1 cellular context compared by ENCODE assay signal in the genomic region with DNA sequence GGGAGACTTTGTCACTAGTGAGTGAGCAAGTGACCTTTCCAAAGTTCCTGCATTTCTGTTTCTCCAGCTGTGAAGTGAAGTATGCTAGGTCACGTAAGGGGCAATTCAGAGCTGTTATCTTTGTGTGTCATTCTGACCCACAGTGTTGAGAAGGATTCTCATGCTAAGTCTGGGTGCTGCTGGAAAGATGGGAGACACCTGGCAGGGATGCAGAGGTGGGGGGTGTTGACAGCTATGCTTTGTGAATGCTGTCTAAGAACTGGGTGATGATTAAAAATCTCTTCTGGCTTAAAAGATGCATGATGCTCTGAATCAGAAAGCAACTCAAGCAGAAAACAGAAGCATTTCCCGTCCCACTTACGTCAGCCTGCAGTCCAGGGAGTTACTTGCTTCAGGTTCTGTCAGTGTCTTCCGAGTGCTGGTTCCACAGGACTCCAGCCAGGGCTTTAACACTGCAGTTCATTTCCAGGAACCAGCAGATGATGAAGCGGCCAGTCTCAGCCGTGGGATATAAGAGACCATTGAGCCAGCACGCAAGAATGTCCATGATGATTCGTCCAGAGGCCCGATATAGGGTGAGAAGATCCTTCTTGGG.
TF ChIP-seq lines count a peak whose summit lies in the region.

No MANE protein-coding gene starts in this region.

TF ChIP-seq in HCT116, 20 proteins besides CTCF, POLR2A, EP300 and RAD21:
- TF ChIP-seq POLR2AphosphoS5 (IDR thresholded peaks at IDR 0.05; ENCODE audit: low read depth, low read length) (no peak), EGR1 (IDR thresholded peaks at IDR 0.05; ENCODE audit: low read depth) (no peak), ZNF274 (IDR thresholded peaks at IDR 0.05; ENCODE audit: low read depth, low read length) (no peak), CEBPB (IDR thresholded peaks at IDR 0.05; ENCODE audit: low read depth) (no peak), ZBTB33 (IDR thresholded peaks at IDR 0.05; ENCODE audit: extremely low read depth, insufficient replicate concordance, low read length) (no peak), EZH2 (IDR thresholded peaks at IDR 0.05) (no peak), SRF (IDR thresholded peaks at IDR 0.05; ENCODE audit: low read depth) (no peak), CBX3 (IDR thresholded peaks at IDR 0.05; ENCODE audit: low read depth) (no peak), YY1 (IDR thresholded peaks at IDR 0.05; ENCODE audit: extremely low read depth, insufficient replicate concordance, low read depth, low read length) (no peak), ELF1 (IDR thresholded peaks at IDR 0.05; ENCODE audit: borderline replicate concordance, low read depth) (no peak), ZFX (IDR thresholded peaks at IDR 0.05) (no peak), SIN3A (IDR thresholded peaks at IDR 0.05; ENCODE audit: low read depth) (no peak), TCF7L2 (IDR thresholded peaks at IDR 0.05; ENCODE audit: borderline replicate concordance, extremely low read depth, insufficient read depth, insufficient read length) (no peak), SP1 (IDR thresholded peaks at IDR 0.05; ENCODE audit: low read depth) (no peak), JUND (IDR thresholded peaks at IDR 0.05) (no peak)
- TF ChIP-seq, protein P1, sequence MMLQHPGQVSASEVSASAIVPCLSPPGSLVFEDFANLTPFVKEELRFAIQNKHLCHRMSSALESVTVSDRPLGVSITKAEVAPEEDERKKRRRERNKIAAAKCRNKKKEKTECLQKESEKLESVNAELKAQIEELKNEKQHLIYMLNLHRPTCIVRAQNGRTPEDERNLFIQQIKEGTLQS (IDR thresholded peaks at IDR 0.05): no peak
